Comparison of ENCODE assay signal across 8 cellular contexts in the genomic region with DNA sequence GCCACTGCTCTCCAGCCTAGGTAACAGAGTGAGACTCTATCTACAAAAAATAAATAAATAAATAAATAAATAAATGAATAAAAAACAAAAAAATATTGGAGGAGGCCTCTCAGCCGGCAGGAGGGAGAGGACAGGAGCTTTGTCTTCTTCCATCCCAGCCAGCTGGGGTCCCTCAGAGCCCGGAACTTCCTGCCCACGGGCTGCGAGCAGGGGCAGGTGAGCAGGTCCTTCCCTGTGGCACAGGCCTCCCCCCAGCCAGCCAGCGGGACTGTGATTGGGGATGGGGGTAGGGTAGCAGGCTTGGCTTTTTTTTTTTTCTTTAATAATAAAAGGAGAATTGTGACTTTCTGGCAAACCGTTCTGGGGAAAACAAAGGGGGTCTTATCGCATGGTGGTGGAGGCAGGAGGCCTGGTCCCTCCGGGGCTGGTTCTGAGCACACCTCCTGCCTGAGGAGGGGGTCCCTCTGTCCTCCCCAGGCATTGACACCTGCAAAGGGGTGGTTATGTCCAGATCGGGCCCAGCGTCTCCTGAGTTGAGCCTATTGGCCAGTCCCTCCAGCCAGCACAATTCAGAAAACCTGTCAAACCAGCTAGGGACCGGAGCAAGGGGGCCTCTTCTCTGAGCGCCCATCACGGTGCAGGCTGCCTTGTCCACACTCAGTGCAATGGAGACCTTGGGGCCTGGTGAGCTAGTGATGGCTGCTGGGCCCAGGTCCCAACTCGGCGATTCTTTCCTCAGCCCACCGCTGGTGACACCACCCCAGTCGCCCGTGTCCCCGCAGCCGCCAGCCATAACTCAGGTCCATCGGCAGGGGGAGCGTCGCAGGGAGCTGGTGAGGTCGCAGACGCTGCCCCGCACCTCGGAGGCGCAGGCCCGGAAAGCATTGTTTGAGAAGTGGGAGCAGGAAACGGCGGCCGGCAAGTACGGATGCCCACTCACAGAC. TPM values are rescaled to one million over a fixed set of nuclear protein-coding genes. Genes with fewer than 3 reads are reported as not detected.
DNase-seq lines count a peak whose midpoint lies in the region; ATAC-seq and TF ChIP-seq lines count a peak whose summit lies in the region.

No MANE protein-coding gene starts in this region.

- H3K4me1 Mint-ChIP-seq in activated naive CD8-positive, alpha-beta T cell treated with anti-CD3 and anti-CD28 coated beads, Interleukin-2, amount 10 ng/mL, durations not matched to agents 7 days and 5 days, result peaks cover 3% of the 10 kb centered on the region
- peaks cover 5% of the 10 kb centered on the region in 2 donors for H3K4me1 Mint-ChIP-seq in natural killer cell

- H3K4me3 ChIP-seq in BLaER1 treated with 17β-estradiol and CSF1 and Interleukin-3, amounts not matched to agents 10 nM and 100 nM, result peak overlapping the region in 5 of 10 experiments; percentile 10 to 47 (median 27); a peak in 6 of 20 replicates

- no peaks in the 10 kb centered on the region for H3K36me3 Mint-ChIP-seq in activated naive CD8-positive, alpha-beta T cell treated with anti-CD3 and anti-CD28 coated beads, Interleukin-2, amount 10 ng/mL, durations not matched to agents 7 days and 5 days
- H3K36me3 Mint-ChIP-seq in natural killer cell, result no peaks in the 10 kb centered on the region

- peaks cover 3% of the 10 kb centered on the region for H3K27me3 Mint-ChIP-seq in activated naive CD8-positive, alpha-beta T cell treated with anti-CD3 and anti-CD28 coated beads, Interleukin-2, amount 10 ng/mL, durations not matched to agents 7 days and 5 days
- peaks cover 0 to 10% of the 10 kb centered on the region in 2 donors for H3K27me3 Mint-ChIP-seq in natural killer cell (ENCODE audit: low read depth in 2 of 2)

- no peaks in the 10 kb centered on the region; a peak in 1 of 22 replicates for H3K27me3 ChIP-seq in BLaER1 treated with 17β-estradiol and CSF1 and Interleukin-3, amounts not matched to agents 10 nM and 100 nM

- peak overlapping the region; percentile 10 for H3K4me3 Mint-ChIP-seq in activated naive CD8-positive, alpha-beta T cell treated with anti-CD3 and anti-CD28 coated beads, Interleukin-2, amount 10 ng/mL, durations not matched to agents 7 days and 5 days
- no peak overlapping the region for H3K4me3 Mint-ChIP-seq in natural killer cell

- peak overlapping the region; percentile 43 to 74 (median 63); a peak in 20 of 22 replicates for H3K9ac ChIP-seq in BLaER1 treated with 17β-estradiol and CSF1 and Interleukin-3, amounts not matched to agents 10 nM and 100 nM

- POLR2A ChIA-PET in activated naive CD8-positive, alpha-beta T cell treated with anti-CD3 and anti-CD28 coated beads, Interleukin-2, amount 10 ng/mL, durations not matched to agents 7 days and 5 days (lab: Charles Lee), result no interaction called here

- H3K27ac Mint-ChIP-seq in activated naive CD8-positive, alpha-beta T cell treated with anti-CD3 and anti-CD28 coated beads, Interleukin-2, amount 10 ng/mL, durations not matched to agents 7 days and 5 days, result no peak overlapping the region
- H3K27ac Mint-ChIP-seq in natural killer cell, result no peak overlapping the region

- H3K4me1 ChIP-seq in BLaER1 treated with 17β-estradiol and CSF1 and Interleukin-3, amounts not matched to agents 10 nM and 100 nM, result peaks cover 21 to 46% (median 32%) of the 10 kb centered on the region in 10 experiments

- H3K36me3 ChIP-seq in BLaER1 treated with 17β-estradiol and CSF1 and Interleukin-3, amounts not matched to agents 10 nM and 100 nM, result no peaks in the 10 kb centered on the region

- peak; percentile 84 for DNase-seq in NCI-H82 (lab: John Stamatoyannopoulos, UW)
- peak; percentile 60 for DNase-seq in activated naive CD8-positive, alpha-beta T cell treated with anti-CD3 and anti-CD28 coated beads, Interleukin-2, amount 10 ng/mL, durations not matched to agents 7 days and 5 days
- DNase-seq in natural killer cell, result no peak
- no peak for DNase-seq in T1000 (lab: John Stamatoyannopoulos, UW)
- no peak for DNase-seq in glomerular visceral epithelial cell (ENCODE audit: extremely low spot score)
- no peak for DNase-seq in NCI-H524 treated with DMSO at 0.1 percent for 48 hours (lab: John Stamatoyannopoulos, UW)

- H3K27ac ChIP-seq in BLaER1 treated with 17β-estradiol and CSF1 and Interleukin-3, amounts not matched to agents 10 nM and 100 nM, result peak overlapping the region in 10 of 11 experiments; percentile 32 to 77 (median 62); a peak in 18 of 22 replicates

- no peaks in the 10 kb centered on the region for H4K20me1 ChIP-seq in BLaER1 treated with 17β-estradiol and CSF1 and Interleukin-3, amounts not matched to agents 10 nM and 100 nM

- intact Hi-C loops in natural killer cell (cut with micrococcal nuclease), result no loop called here

- no peak for TF ChIP-seq CTCF in natural killer cell (IDR thresholded peaks at IDR 0.05)

- peak; percentile 78 for ATAC-seq in activated naive CD8-positive, alpha-beta T cell treated with anti-CD3 and anti-CD28 coated beads, Interleukin-2, amount 10 ng/mL, durations not matched to agents 7 days and 5 days (ENCODE audit: low read depth)
- ATAC-seq in natural killer cell (peak; percentile 49 to 75 (median 50)), GM19463 (IDR thresholded peaks at IDR 0.05; ENCODE audit: unreplicated experiment) (no peak)

- H3K9me3 Mint-ChIP-seq in activated naive CD8-positive, alpha-beta T cell treated with anti-CD3 and anti-CD28 coated beads, Interleukin-2, amount 10 ng/mL, durations not matched to agents 7 days and 5 days, result no peaks in the 10 kb centered on the region
- no peaks in the 10 kb centered on the region for H3K9me3 Mint-ChIP-seq in natural killer cell

- peak overlapping the region; percentile 73 to 87 (median 77) for H3K4me2 ChIP-seq in BLaER1 treated with 17β-estradiol and CSF1 and Interleukin-3, amounts not matched to agents 10 nM and 100 nM

- no peaks in the 10 kb centered on the region for H3K9me3 ChIP-seq in BLaER1 treated with 17β-estradiol and CSF1 and Interleukin-3, amounts not matched to agents 10 nM and 100 nM (replicated peaks in 1 of 11)

RNA-seq across cellular contexts. Expression of gene SMTNL2, which starts 10.3 kb away (rescaled TPM):
- not detected for total RNA-seq in activated naive CD8-positive, alpha-beta T cell treated with anti-CD3 and anti-CD28 coated beads, Interleukin-2, amount 10 ng/mL, durations not matched to agents 7 days and 5 days
- total RNA-seq in natural killer cell, result not detected

RNA-seq across cellular contexts. Expression of gene GGT6, which starts 34.3 kb away (rescaled TPM):
- total RNA-seq in activated naive CD8-positive, alpha-beta T cell treated with anti-CD3 and anti-CD28 coated beads, Interleukin-2, amount 10 ng/mL, durations not matched to agents 7 days and 5 days, result not detected
- not detected for total RNA-seq in natural killer cell

RNA-seq across cellular contexts. Expression of gene MYBBP1A, which starts 39.5 kb away (rescaled TPM):
- 10 to 100 TPM; 59.1 to 61.6 TPM for total RNA-seq in activated naive CD8-positive, alpha-beta T cell treated with anti-CD3 and anti-CD28 coated beads, Interleukin-2, amount 10 ng/mL, durations not matched to agents 7 days and 5 days
- 10 to 100 TPM; 50.5 to 58.1 (median 52.7) TPM for total RNA-seq in natural killer cell

RNA-seq across cellular contexts. Expression of gene ALOX15, which starts 46.8 kb away (rescaled TPM):
- total RNA-seq in activated naive CD8-positive, alpha-beta T cell treated with anti-CD3 and anti-CD28 coated beads, Interleukin-2, amount 10 ng/mL, durations not matched to agents 7 days and 5 days, result not detected
- not detected for total RNA-seq in natural killer cell

Comparison
In these comparisons a context has a peak if more than half of its experiments do, and no peak if none do; other contexts are left out.
1. DNase-seq: peak in NCI-H82 (single experiment) and activated naive CD8-positive, alpha-beta T cell treated with anti-CD3 and anti-CD28 coated beads, Interleukin-2, amount 10 ng/mL, durations not matched to agents 7 days and 5 days (single experiment); none in natural killer cell (single experiment), T1000 (single experiment), glomerular visceral epithelial cell (single experiment) and NCI-H524 treated with DMSO at 0.1 percent for 48 hours (single experiment).